Comparison of ENCODE assay signal across 15 cellular contexts in the genomic region with DNA sequence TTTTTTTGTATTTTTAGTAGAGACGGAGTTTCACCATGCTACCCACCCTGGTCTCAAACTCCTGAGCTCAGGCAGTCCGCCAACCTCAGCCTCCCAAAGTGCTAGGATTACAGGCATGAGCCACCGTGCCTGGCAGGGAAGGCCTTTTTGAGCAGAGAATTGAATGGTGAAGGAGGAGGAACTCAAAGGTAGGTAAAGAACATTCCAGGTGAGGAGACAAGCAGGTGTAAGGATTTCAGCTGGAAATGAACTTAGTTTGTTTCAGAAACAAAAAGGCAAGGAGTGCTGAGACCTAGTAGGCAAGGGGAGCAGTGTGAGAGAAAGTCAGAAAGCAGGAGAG. TPM values are rescaled to one million over a fixed set of nuclear protein-coding genes. Genes with fewer than 3 reads are reported as not detected.
DNase-seq lines count a peak whose midpoint lies in the region; ATAC-seq and TF ChIP-seq lines count a peak whose summit lies in the region.
"Had no signal": no experiment of that assay in that cellular context is flagged by ENCODE, and none has a peak within 500 bp of the region (broad histone marks: within the 10 kb centered on the region; RNA-seq: fewer than 3 reads in every experiment).

No MANE protein-coding gene starts in this region.

- H3K27ac ChIP-seq in AG04450 (ENCODE audit: low read depth, low read length) (no peak overlapping the region), GM23338 (ENCODE audit: low read depth) (peak overlapping the region; percentile 65)
- H3K27ac ChIP-seq: esophagus muscularis mucosa, lower lobe of right lung, skin epidermis had no signal

- peaks cover 4% of the 10 kb centered on the region; the same call in 2 of the 3 replicates for H3K9me3 Mint-ChIP-seq in GM23338
- H3K9me3 Mint-ChIP-seq in WTC11: no peaks in the 10 kb centered on the region

- TF ChIP-seq CTCF in AG04450 (IDR thresholded peaks at IDR 0.05; ENCODE audit: low read depth, low read length): no peak
- no peak for TF ChIP-seq CTCF in GM23338 (conservative IDR thresholded peaks at IDR 0.05; ENCODE audit: low read depth in 2 of 2)
- no peak for TF ChIP-seq CTCF in WTC11 (IDR thresholded peaks at IDR 0.05)

- H3K4me1 Mint-ChIP-seq in GM23338 (peaks cover 23% of the 10 kb centered on the region), WTC11 (peaks cover 36% of the 10 kb centered on the region)

- peaks cover 72% of the 10 kb centered on the region for H3K79me2 ChIP-seq in GM23338 (replicated peaks; ENCODE audit: insufficient read depth)

- no peak for ATAC-seq in GM23338
- ATAC-seq in WTC11: no peak
- no peak for ATAC-seq in GM18867 (IDR thresholded peaks at IDR 0.05; ENCODE audit: unreplicated experiment)
- ATAC-seq in HG03097 (IDR thresholded peaks at IDR 0.05; ENCODE audit: low FRiP score, unreplicated experiment): no peak
- ATAC-seq: activated CD4-positive, CD25-positive, alpha-beta regulatory T cell treated with anti-CD3 and anti-CD28 coated beads, Interleukin-2, amount 50 U/mL, for 24 hours; lower lobe of right lung had no signal

- POLR2A ChIA-PET in AG04450 (lab: Yijun Ruan, JAX) (interaction anchor here (0.6 kb wide), 1 partner anchor 88 kb away, joined by 8 read pairs; no protein-coding TSS in a partner anchor), WTC11 (lab: Charles Lee) (interaction anchor here (0.6 kb wide), 1 partner anchor 83 kb away, joined by 3 read pairs; no protein-coding TSS in a partner anchor)

- H3K9me2 ChIP-seq in GM23338 (ENCODE audit: insufficient read depth): no peaks in the 10 kb centered on the region

- H2AFZ ChIP-seq in GM23338: no peak overlapping the region

- H3K27me3 Mint-ChIP-seq in GM23338 (ENCODE audit: insufficient read depth, low read depth, poor library complexity): peaks cover 7% of the 10 kb centered on the region
- no peaks in the 10 kb centered on the region for H3K27me3 Mint-ChIP-seq in WTC11 (ENCODE audit: low read depth)

- H3K4me3 ChIP-seq in AG04450 (ENCODE audit: low read depth, low read length): peak overlapping the region; percentile 31; the same call in 1 of the 2 replicates
- peak overlapping the region; percentile 64 for H3K4me3 ChIP-seq in GM23338
- peak overlapping the region; percentile 73 for H3K4me3 ChIP-seq in iPS-15b (ENCODE audit: low read depth, low read length)
- H3K4me3 ChIP-seq: esophagus muscularis mucosa, lower lobe of right lung had no signal

- H3K36me3 Mint-ChIP-seq in GM23338 (ENCODE audit: low read depth) (peaks cover 46% of the 10 kb centered on the region), WTC11 (peaks cover 32% of the 10 kb centered on the region)

- H4K20me1 ChIP-seq in GM23338 (replicated peaks; ENCODE audit: insufficient read depth): peaks cover 44% of the 10 kb centered on the region

- H3K4me3 Mint-ChIP-seq in GM23338 (peak overlapping the region; percentile 89), WTC11 (peak overlapping the region; percentile 96)

- H3K9me3 ChIP-seq in AG04450 (ENCODE audit: control insufficient read depth, insufficient read depth, low read length) (no peaks in the 10 kb centered on the region), iPS-15b (ENCODE audit: control insufficient read depth, insufficient read depth, low read length) (no peaks in the 10 kb centered on the region)
- H3K9me3 ChIP-seq: esophagus muscularis mucosa, lower lobe of right lung had no signal

- H3K36me3 ChIP-seq in GM23338 (ENCODE audit: insufficient read depth) (peaks cover 7% of the 10 kb centered on the region; the same call in 1 of the 2 replicates), iPS-15b (ENCODE audit: control insufficient read depth, insufficient read depth, low read length) (peaks cover 18% of the 10 kb centered on the region)
- H3K36me3 ChIP-seq: esophagus muscularis mucosa, lower lobe of right lung had no signal

- peaks cover 29% of the 10 kb centered on the region for H3K4me1 ChIP-seq in GM23338 (ENCODE audit: insufficient read depth)
- peaks cover 12% of the 10 kb centered on the region for H3K4me1 ChIP-seq in iPS-15b (ENCODE audit: control insufficient read depth, insufficient read depth, low read length)

- DNase-seq in AG04450 (ENCODE audit: low read depth, low spot score): no peak
- peak; percentile 14 for DNase-seq in GM23338 (ENCODE audit: low spot score)
- DNase-seq in WTC11 (ENCODE audit: low spot score): no peak
- DNase-seq in retina: no peak
- no peak for DNase-seq in DMS153 (lab: John Stamatoyannopoulos, UW)
- DNase-seq: amygdala; lower lobe of right lung; NCI-H1436; stimulated activated CD8-positive, alpha-beta memory T cell treated with anti-CD3 and anti-CD28 coated beads, Interleukin-4, amount 100 ng/mL, for 48 hours had no signal

- CTCF ChIA-PET in AG04450 (lab: Charles Lee) (no interaction called here), WTC11 (lab: Charles Lee) (interaction anchor here (0.7 to 1.4 kb wide), 6 partner anchors 46 to 371 kb away, joined by 3 to 5 read pairs (median 4); a partner anchor contains a TSS)

- H3K4me2 ChIP-seq in GM23338: peak overlapping the region; percentile 78

- H3K27me3 ChIP-seq in AG04450 (ENCODE audit: control insufficient read depth, insufficient read depth, low read length) (no peaks in the 10 kb centered on the region), GM23338 (ENCODE audit: insufficient read depth) (no peaks in the 10 kb centered on the region), iPS-15b (ENCODE audit: control insufficient read depth, insufficient read depth, low read length) (no peaks in the 10 kb centered on the region)

- H3K27ac Mint-ChIP-seq in GM23338: peak overlapping the region; percentile 73
- peak overlapping the region; percentile 88 for H3K27ac Mint-ChIP-seq in WTC11

- no peaks in the 10 kb centered on the region; the same call in 1 of the 2 replicates for H3F3A ChIP-seq in GM23338 (replicated peaks; ENCODE audit: low read depth)

- H3K9ac ChIP-seq in iPS-15b (ENCODE audit: low read depth, low read length): no peak overlapping the region

TF ChIP-seq in GM23338, 12 proteins besides CTCF, POLR2A, EP300 and RAD21 (continues in another document):
- no peak for TF ChIP-seq POLR2AphosphoS5 (IDR thresholded peaks at IDR 0.05; ENCODE audit: low read depth)

TF ChIP-seq in WTC11, 78 proteins besides CTCF, POLR2A, EP300 and RAD21 (continues in another document):
- TF ChIP-seq NR3C1 (CRISPR knock-in tag; conservative IDR thresholded peaks at IDR 0.05; ENCODE audit: low read depth): no peak
- no peak for TF ChIP-seq RELA (CRISPR knock-in tag; IDR thresholded peaks at IDR 0.05; ENCODE audit: borderline replicate concordance)
- TF ChIP-seq SOX15 (CRISPR knock-in tag; IDR thresholded peaks at IDR 0.05): no peak
- no peak for TF ChIP-seq EMX1 (CRISPR knock-in tag; IDR thresholded peaks at IDR 0.05)
- no peak for TF ChIP-seq MXD4 (CRISPR knock-in tag; IDR thresholded peaks at IDR 0.05; ENCODE audit: borderline replicate concordance)
- no peak for TF ChIP-seq TEAD1 (CRISPR knock-in tag; IDR thresholded peaks at IDR 0.05)
- no peak for TF ChIP-seq CBFB (CRISPR knock-in tag; IDR thresholded peaks at IDR 0.05; ENCODE audit: low read depth)
- TF ChIP-seq, protein P1, sequence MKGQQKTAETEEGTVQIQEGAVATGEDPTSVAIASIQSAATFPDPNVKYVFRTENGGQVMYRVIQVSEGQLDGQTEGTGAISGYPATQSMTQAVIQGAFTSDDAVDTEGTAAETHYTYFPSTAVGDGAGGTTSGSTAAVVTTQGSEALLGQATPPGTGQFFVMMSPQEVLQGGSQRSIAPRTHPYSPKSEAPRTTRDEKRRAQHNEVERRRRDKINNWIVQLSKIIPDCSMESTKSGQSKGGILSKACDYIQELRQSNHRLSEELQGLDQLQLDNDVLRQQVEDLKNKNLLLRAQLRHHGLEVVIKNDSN (CRISPR knock-in tag; IDR thresholded peaks at IDR 0.05): no peak
- TF ChIP-seq NR2C2 (CRISPR knock-in tag; IDR thresholded peaks at IDR 0.05): no peak
- TF ChIP-seq, protein P2, sequence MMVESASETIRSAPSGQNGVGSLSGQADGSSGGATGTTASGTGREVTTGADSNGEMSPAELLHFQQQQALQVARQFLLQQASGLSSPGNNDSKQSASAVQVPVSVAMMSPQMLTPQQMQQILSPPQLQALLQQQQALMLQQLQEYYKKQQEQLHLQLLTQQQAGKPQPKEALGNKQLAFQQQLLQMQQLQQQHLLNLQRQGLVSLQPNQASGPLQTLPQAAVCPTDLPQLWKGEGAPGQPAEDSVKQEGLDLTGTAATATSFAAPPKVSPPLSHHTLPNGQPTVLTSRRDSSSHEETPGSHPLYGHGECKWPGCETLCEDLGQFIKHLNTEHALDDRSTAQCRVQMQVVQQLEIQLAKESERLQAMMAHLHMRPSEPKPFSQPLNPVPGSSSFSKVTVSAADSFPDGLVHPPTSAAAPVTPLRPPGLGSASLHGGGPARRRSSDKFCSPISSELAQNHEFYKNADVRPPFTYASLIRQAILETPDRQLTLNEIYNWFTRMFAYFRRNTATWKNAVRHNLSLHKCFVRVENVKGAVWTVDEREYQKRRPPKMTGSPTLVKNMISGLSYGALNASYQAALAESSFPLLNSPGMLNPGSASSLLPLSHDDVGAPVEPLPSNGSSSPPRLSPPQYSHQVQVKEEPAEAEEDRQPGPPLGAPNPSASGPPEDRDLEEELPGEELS (CRISPR knock-in tag; IDR thresholded peaks at IDR 0.05): no peak
- TF ChIP-seq HMGA2 (CRISPR knock-in tag; IDR thresholded peaks at IDR 0.05): no peak

RNA-seq across cellular contexts. Expression of a gene that starts 2.5 kb away (rescaled TPM):
- 1.1 and 1.3 TPM in 2 replicates for polyA plus RNA-seq in AG04450 (2011; rRNA removed)
- 2.5 and 2.6 TPM in 2 replicates for polyA minus RNA-seq in AG04450 (2011; rRNA and poly(A)+ RNA removed)
- total RNA-seq in GM23338 (2014; rRNA removed; shearing (Covaris generic)): 37.1 and 42.3 TPM in 2 replicates
- polyA plus RNA-seq in GM23338 (2016; fragmentation: Nextera tagmentation; extraction: Ambion mirVana): 10.9 and 11.2 TPM in 2 replicates
- total RNA-seq in WTC11 (2021): 33.7 to 37.4 TPM (median 33.8 TPM) in 3 replicates
